8 cellular contexts compared by ENCODE assay signal in genomic region chr3:8769088-8769822, GRCh38. TPM values are rescaled to one million over a fixed set of nuclear protein-coding genes. Genes with fewer than 3 reads are reported as not detected.
DNase-seq lines count a peak whose midpoint lies in the region; ATAC-seq, FAIRE-seq and TF ChIP-seq lines count a peak whose summit lies in the region.

Gene OXTR (minus strand): TSS chr3:8769613. CDS start chr3:8768187, 1,426 bp downstream.

- H3K9ac ChIP-seq in IMR-90 (ENCODE audit: low read depth, low read length) (peak within 1 kb of the TSS; percentile 34; the same call in 1 of the 2 replicates), GM12878 (ENCODE audit: control insufficient read depth, insufficient read depth, low read length) (peak within 1 kb of the TSS; percentile 53), skeletal muscle tissue (ENCODE audit: low read depth in 1 of 3, low read length in 3 of 3) (peak within 1 kb of the TSS; percentile 25 to 57 (median 33))

- dilution Hi-C loops in IMR-90 (cut with HindIII; ENCODE audit: low sequenced_read_pairs, unreplicated experiment): no loop called here

- peak within 1 kb of the TSS; percentile 82 for H3K4me3 ChIP-seq in IMR-90 (ENCODE audit: insufficient read depth, low read depth, low read length)
- peak within 1 kb of the TSS; percentile 72 for H3K4me3 ChIP-seq in GM12878
- H3K4me3 ChIP-seq in iPS-11a (ENCODE audit: low read depth, low read length): peak within 1 kb of the TSS; percentile 10
- peak within 1 kb of the TSS; percentile 45 to 68 (median 60) for H3K4me3 ChIP-seq in skeletal muscle tissue (ENCODE audit: low read length in 3 of 3)

- peaks cover 12 to 16% (median 15%) of the 10 kb centered on the region in 3 donors for H3K4me1 Mint-ChIP-seq in T-cell

- peak within 1 kb of the TSS; percentile 32; the same call in 1 of the 2 replicates for H4K5ac ChIP-seq in IMR-90 (ENCODE audit: low read depth, low read length)

- in situ Hi-C loops in IMR-90 (cut with MboI; ENCODE audit: low sequenced_read_pairs): loop anchor here (25.0 kb wide), 1 partner anchor 293 kb away; no protein-coding TSS in a partner anchor
- in situ Hi-C loops in GM12878 (cut with MboI): no loop called here

- peak within 1 kb of the TSS; percentile 37 for H4K91ac ChIP-seq in IMR-90 (ENCODE audit: insufficient read depth, low read depth, low read length)

- CTCF ChIA-PET in GM10248 (lab: Yijun Ruan, JAX) (interaction anchor here (0.6 to 3.6 kb wide), 51 partner anchors 9 to 594 kb away, joined by 3 to 49 read pairs (median 5); no protein-coding TSS in a partner anchor), IMR-90 (lab: Yijun Ruan, JAX) (interaction anchor here (0.5 to 1.9 kb wide), 36 partner anchors 9 to 796 kb away, joined by 3 to 16 read pairs (median 4); no protein-coding TSS in a partner anchor), T-cell (lab: Charles Lee) (interaction anchor here (0.7 to 1.1 kb wide), 3 partner anchors 9 to 29 kb away, joined by 3 to 4 read pairs (median 3); no protein-coding TSS in a partner anchor), GM12878 (lab: Yijun Ruan, JAX) (interaction anchor here (0.6 to 3.2 kb wide), 50 partner anchors 8 to 480 kb away, joined by 3 to 38 read pairs (median 4); partner anchors contain the start of genes RAD18, SRGAP3 and SSUH2)

- TF ChIP-seq CTCF in GM10248 (IDR thresholded peaks at IDR 0.05; ENCODE audit: control extremely low read depth, extremely low read depth, low read depth, missing control alignments): peak; percentile 100
- peak; percentile 99 for TF ChIP-seq CTCF in IMR-90 (conservative IDR thresholded peaks at IDR 0.05; ENCODE audit: low read depth, low read length)
- TF ChIP-seq CTCF in GM12878 (IDR thresholded peaks at IDR 0.05 in 2 of 3, conservative IDR thresholded peaks at IDR 0.05 in 1 of 3; ENCODE audit: control insufficient read depth in 2 of 3, extremely low read depth in 1 of 3, insufficient read depth in 1 of 3, low read depth in 3 of 3, low read length in 3 of 3): peak; percentile 96 to 98 (median 98); a peak in 5 of 6 replicates

- H3K36me3 Mint-ChIP-seq in T-cell: no peaks in the 10 kb centered on the region

- H3K4me1 ChIP-seq in IMR-90 (ENCODE audit: control insufficient read depth, insufficient read depth, low read length): peaks cover 6% of the 10 kb centered on the region; the same call in 1 of the 2 replicates
- peaks cover 14% of the 10 kb centered on the region; the same call in 1 of the 2 replicates for H3K4me1 ChIP-seq in GM12878 (ENCODE audit: control insufficient read depth, insufficient read depth, low read length)
- peaks cover 19 to 27% (median 20%) of the 10 kb centered on the region in 3 donors for H3K4me1 ChIP-seq in skeletal muscle tissue (ENCODE audit: control insufficient read depth in 3 of 3, insufficient read depth in 3 of 3, low read length in 3 of 3)

- peak within 1 kb of the TSS; percentile 84 for H2AK9ac ChIP-seq in IMR-90 (replicated peaks; ENCODE audit: low read depth, low read length, poor library complexity)

- peak; percentile 86 for ATAC-seq in GM21717 (IDR thresholded peaks at IDR 0.05; ENCODE audit: unreplicated experiment)
- peak; percentile 100 for ATAC-seq in IMR-90 (ENCODE audit: low read depth)
- peak; percentile 40 to 79 (median 70) for ATAC-seq in T-cell (replicated peaks in 1 of 4)
- peak; percentile 83 for ATAC-seq in GM12878

- H2BK5ac ChIP-seq in IMR-90 (ENCODE audit: low read depth, low read length, poor library complexity, severe bottlenecking): peak within 1 kb of the TSS; percentile 50

- BruUV-seq in IMR-90 (replicated peaks; lab: Mats Ljungman, UMichigan) (no TSS peak), GM12878 (replicated peaks; lab: Mats Ljungman, UMichigan) (no TSS peak)

- peak within 1 kb of the TSS; percentile 21 to 60 (median 49) for H3K4me3 Mint-ChIP-seq in T-cell

- no peaks in the 10 kb centered on the region for H3K9me3 ChIP-seq in IMR-90 (ENCODE audit: control insufficient read depth, insufficient read depth, low read length)
- H3K9me3 ChIP-seq in GM12878 (replicated peaks; ENCODE audit: control insufficient read depth, insufficient read depth, low read length): no peaks in the 10 kb centered on the region
- H3K9me3 ChIP-seq in skeletal muscle tissue (ENCODE audit: control insufficient read depth in 3 of 3, low read length in 3 of 3): no peaks in the 10 kb centered on the region

- H3K4me2 ChIP-seq in IMR-90 (ENCODE audit: low read depth, low read length): peak within 1 kb of the TSS; percentile 87
- H3K4me2 ChIP-seq in GM12878 (ENCODE audit: control insufficient read depth, insufficient read depth): peak within 1 kb of the TSS; percentile 95

- TF ChIP-seq POLR2A in IMR-90 (IDR thresholded peaks at IDR 0.05; ENCODE audit: low read depth, low read length): no peak
- TF ChIP-seq POLR2A in GM12878 (IDR thresholded peaks at IDR 0.05; ENCODE audit: low read depth, low read length): 0 out of 2 replicates have a peak, but pooled peaks have one; percentile 16

- intact Hi-C loops in IMR-90 (cut with micrococcal nuclease): loop anchor here (1.0 to 5.0 kb wide), 9 partner anchors 100 to 533 kb away; partner anchors contain the start of gene RAD18
- intact Hi-C loops in GM12878 (cut with micrococcal nuclease; ENCODE audit: unreplicated experiment): loop anchor here (1.0 to 5.0 kb wide), 3 partner anchors 87 to 188 kb away; no protein-coding TSS in a partner anchor

- peak within 1 kb of the TSS; percentile 87 for H2BK120ac ChIP-seq in IMR-90 (ENCODE audit: low read depth, low read length)

- SMC1A ChIA-PET in GM12878 (lab: Charles Lee; ENCODE audit: uncharacterized antibody, unreplicated experiment): interaction anchor here (0.6 to 2.8 kb wide), 11 partner anchors 15 to 264 kb away, joined by 3 to 8 read pairs (median 4); no protein-coding TSS in a partner anchor

- H3K36me3 ChIP-seq in IMR-90 (ENCODE audit: control insufficient read depth, insufficient read depth, low read length): no peaks in the 10 kb centered on the region
- H3K36me3 ChIP-seq in GM12878 (ENCODE audit: control insufficient read depth in 2 of 2, insufficient read depth in 2 of 2, low read length in 1 of 2): no peaks in the 10 kb centered on the region
- H3K36me3 ChIP-seq in skeletal muscle tissue (ENCODE audit: control insufficient read depth in 3 of 3, insufficient read depth in 3 of 3, low read length in 3 of 3): no peaks in the 10 kb centered on the region

- peak; percentile 80 for FAIRE-seq in GM12878 (lab: Jason Lieb, UNC)

- 18% methylated on average over 10 of the region's 53 CpGs; no CpG with 5 or more reads in 1 of the 2 experiments for WGBS in IMR-90 (ENCODE audit: extremely low coverage in 2 of 2, insufficient read length in 1 of 2), 2 experiments
- 2% methylated on average over 50 of the region's 53 CpGs for WGBS in GM12878 (ENCODE audit: insufficient coverage, insufficient replicate concordance, low lambda C conversion rate, missing lambda C conversion rate)

- peak within 1 kb of the TSS; percentile 40; the same call in 1 of the 2 replicates for H3K14ac ChIP-seq in IMR-90 (replicated peaks; ENCODE audit: low read depth, low read length)

- POLR2A ChIA-PET in GM10248 (lab: Yijun Ruan, JAX) (no interaction called here), IMR-90 (lab: Charles Lee; ENCODE audit: unreplicated experiment) (no interaction called here), T-cell (lab: Charles Lee) (no interaction called here), GM12878 (lab: Charles Lee) (interaction anchor here (0.6 kb wide), 1 partner anchor 104 kb away, joined by 3 read pairs; no protein-coding TSS in a partner anchor)

- H2BK15ac ChIP-seq in IMR-90 (ENCODE audit: low read depth, low read length): peak within 1 kb of the TSS; percentile 32; the same call in 1 of the 3 replicates

- H2AK5ac ChIP-seq in IMR-90 (ENCODE audit: low read depth, low read length): no peak within 1 kb of the TSS

- H3K4ac ChIP-seq in IMR-90 (ENCODE audit: low read depth, low read length): peak within 1 kb of the TSS; percentile 59

- peak within 1 kb of the TSS; percentile 92 for H2AFZ ChIP-seq in IMR-90 (replicated peaks; ENCODE audit: low read length, poor library complexity)
- H2AFZ ChIP-seq in GM12878 (ENCODE audit: control insufficient read depth, low read depth, low read length): peak within 1 kb of the TSS; percentile 83

- no peaks in the 10 kb centered on the region for H3K9me1 ChIP-seq in IMR-90 (ENCODE audit: insufficient read depth, low read length)

- peak within 1 kb of the TSS; percentile 77 for H2BK20ac ChIP-seq in IMR-90 (ENCODE audit: low read depth, low read length)

- TF ChIP-seq EP300 in GM12878 (IDR thresholded peaks at IDR 0.05; ENCODE audit: borderline replicate concordance in 1 of 2, control insufficient read depth in 1 of 2, low read depth in 2 of 2, low read length in 2 of 2): no peak

- TF ChIP-seq RAD21 in IMR-90 (IDR thresholded peaks at IDR 0.05; ENCODE audit: low read length): peak; percentile 96
- TF ChIP-seq RAD21 in GM12878 (IDR thresholded peaks at IDR 0.05; ENCODE audit: insufficient read depth, low read depth, low read length): peak; percentile 70

- H4K8ac ChIP-seq in IMR-90 (ENCODE audit: low read depth in 2 of 2, low read length in 2 of 2): peak within 1 kb of the TSS in 1 of 2 experiments; percentile 69; a peak in 2 of 4 replicates

- H3K9me3 Mint-ChIP-seq in T-cell: no peaks in the 10 kb centered on the region

- H4K20me1 ChIP-seq in IMR-90 (ENCODE audit: insufficient read depth, low read length): no peaks in the 10 kb centered on the region
- no peaks in the 10 kb centered on the region for H4K20me1 ChIP-seq in GM12878 (ENCODE audit: control insufficient read depth, insufficient read depth)

- RAD21 ChIA-PET in GM12878 (lab: Charles Lee; ENCODE audit: unreplicated experiment): interaction anchor here (0.6 to 2.4 kb wide), 4 partner anchors 106 to 185 kb away, joined by 3 to 10 read pairs (median 4); no protein-coding TSS in a partner anchor

- no peaks in the 10 kb centered on the region for H3K79me1 ChIP-seq in IMR-90 (ENCODE audit: low read depth in 1 of 2, low read length in 2 of 2)

- peak within 1 kb of the TSS in 1 of 2 donors; percentile 23 for H3K27ac Mint-ChIP-seq in T-cell

- peak; percentile 89 for DNase-seq in GM10248 (ENCODE audit: extremely low spot score)
- peak; percentile 82 for DNase-seq in IMR-90
- peak in 19 of 34 experiments; percentile 3 to 46 (median 22) for DNase-seq in T-cell
- DNase-seq in GM12878 (ENCODE audit: low read depth, low spot score): no peak
- no peak for DNase-seq in effector CD8-positive, alpha-beta T cell (lab: John Stamatoyannopoulos, UW)

- peaks cover 4% of the 10 kb centered on the region for H3K79me2 ChIP-seq in GM12878 (ENCODE audit: control insufficient read depth, insufficient read depth, low read length)

- H3K23ac ChIP-seq in IMR-90 (ENCODE audit: low read depth, low read length): peak within 1 kb of the TSS; percentile 57

- H3K56ac ChIP-seq in IMR-90 (ENCODE audit: extremely low read depth, insufficient read depth, low read length): peak within 1 kb of the TSS; percentile 13; the same call in 1 of the 2 replicates

- H3K18ac ChIP-seq in IMR-90 (ENCODE audit: low read depth, low read length): peak within 1 kb of the TSS; percentile 55; the same call in 1 of the 2 replicates

- H3K27me3 Mint-ChIP-seq in T-cell: peaks cover 42 to 44% of the 10 kb centered on the region in 2 donors

- H3K27ac ChIP-seq in IMR-90 (ENCODE audit: insufficient read depth, low read length): no peak within 1 kb of the TSS
- H3K27ac ChIP-seq in GM12878 (ENCODE audit: control insufficient read depth, insufficient read depth): peak within 1 kb of the TSS; percentile 18; the same call in 1 of the 2 replicates
- H3K27ac ChIP-seq in skeletal muscle tissue (ENCODE audit: low read depth, low read length): no peak within 1 kb of the TSS

- H3K27me3 ChIP-seq in IMR-90 (ENCODE audit: control insufficient read depth, insufficient read depth, low read length) (peaks cover 21% of the 10 kb centered on the region; the same call in 1 of the 2 replicates), GM12878 (replicated peaks in 1 of 2; ENCODE audit: control insufficient read depth in 2 of 2, insufficient read depth in 2 of 2, low read length in 1 of 2) (no peaks in the 10 kb centered on the region), skeletal muscle tissue (ENCODE audit: control insufficient read depth in 3 of 3, insufficient read depth in 3 of 3, low read length in 3 of 3) (peaks cover 32 to 49% (median 39%) of the 10 kb centered on the region in 3 donors)

RNA-seq across cellular contexts. Expression of gene OXTR, which starts in this region (rescaled TPM):
- 56.1 and 76.9 TPM in 2 replicates for total RNA-seq in IMR-90 (2012; rRNA removed)
- 42.8 and 50.0 TPM in 2 replicates for polyA plus RNA-seq in IMR-90 (2012; rRNA removed)
- 15.7 and 51.4 TPM in 2 replicates for polyA plus RNA-seq in IMR-90 (2012; cell fraction: cytosol; rRNA removed)
- polyA plus RNA-seq in IMR-90 (2012; cell fraction: nucleus; rRNA removed; ENCODE audit: low replicate concordance): 15.6 and 29.9 TPM in 2 replicates
- total RNA-seq in T-cell: under 1 TPM; 0.10 to 0.63 (median 0.18) TPM
- total RNA-seq in GM12878 (2013; cell fraction: nucleolus; rRNA removed): 18.3 and 21.0 TPM in 2 replicates
- total RNA-seq in GM12878 (2014; rRNA removed): 3.1 and 3.5 TPM in 2 replicates
- total RNA-seq in GM12878 (2014; rRNA removed; fragmentation: Illumina TruSeq; extraction: Trizol): 2.1 and 2.5 TPM in 2 replicates
- 3.9 and 5.0 TPM in 2 replicates for total RNA-seq in GM12878 (2021)
- polyA plus RNA-seq in GM12878 (2011; ENCODE audit: low read depth): 1.5 TPM
- 5.3 and 5.9 TPM in 2 replicates for polyA plus RNA-seq in GM12878 (2011; rRNA removed)
- polyA plus RNA-seq in GM12878 (2011; cell fraction: cytosol; rRNA removed): 4.4 and 5.8 TPM in 2 replicates
- 8.6 and 10.9 TPM in 2 replicates for polyA plus RNA-seq in GM12878 (2011; cell fraction: nucleus; rRNA removed)
- 3.3 and 3.5 TPM in 2 replicates for polyA plus RNA-seq in GM12878 (2012)
- 2.4 and 4.1 TPM in 2 replicates for polyA plus RNA-seq in GM12878 (2014; fragmentation: Illumina TruSeq; extraction: Trizol)
- 1 to 10 TPM in 1 of 2 experiments, under 1 TPM in 1; 0.43 to 1.2 TPM for polyA plus RNA-seq in GM12878 (2014; fragmentation: Nextera tagmentation; extraction: Ambion mirVana)
- 1.9 and 2.8 TPM in 2 replicates for polyA plus RNA-seq in GM12878 (2014; rRNA removed)
- 1 to 10 TPM; 2.6 to 2.8 TPM for polyA plus RNA-seq in GM12878 (2016; fragmentation: Nextera tagmentation; extraction: Ambion mirVana)
- polyA minus RNA-seq in GM12878 (2011; rRNA and poly(A)+ RNA removed): 7.4 and 8.3 TPM in 2 replicates
- polyA minus RNA-seq in GM12878 (2011; cell fraction: cytosol; rRNA and poly(A)+ RNA removed): 4.7 and 6.8 TPM in 2 replicates
- polyA minus RNA-seq in GM12878 (2011; cell fraction: nucleus; rRNA and poly(A)+ RNA removed): 9.3 and 14.8 TPM in 2 replicates
- 0.52 TPM for total RNA-seq in skeletal muscle tissue

Comparison
In these comparisons a context has a peak if more than half of its experiments do, and no peak if none do; other contexts are left out.
1. Peak in DNase-seq and ATAC-seq in T-cell; RNA of the gene not detected or under 1 TPM.
2. DNase-seq: peak in GM10248 (single experiment) and IMR-90 (single experiment); none in GM12878 (single experiment) and effector CD8-positive, alpha-beta T cell (single experiment).
3. H3K4me3 ChIP-seq: peak in every context shown above with its lines; median percentile 82 in IMR-90; 72 in GM12878; 60 in skeletal muscle tissue; 10 in iPS-11a.
4. Peak in every context shown above with its lines, with median percentiles within 50 percentile points of each other: CTCF ChIP-seq, ATAC-seq and H3K9ac ChIP-seq.